ENCODE assay signal across 1 cellular context in the genomic region with DNA sequence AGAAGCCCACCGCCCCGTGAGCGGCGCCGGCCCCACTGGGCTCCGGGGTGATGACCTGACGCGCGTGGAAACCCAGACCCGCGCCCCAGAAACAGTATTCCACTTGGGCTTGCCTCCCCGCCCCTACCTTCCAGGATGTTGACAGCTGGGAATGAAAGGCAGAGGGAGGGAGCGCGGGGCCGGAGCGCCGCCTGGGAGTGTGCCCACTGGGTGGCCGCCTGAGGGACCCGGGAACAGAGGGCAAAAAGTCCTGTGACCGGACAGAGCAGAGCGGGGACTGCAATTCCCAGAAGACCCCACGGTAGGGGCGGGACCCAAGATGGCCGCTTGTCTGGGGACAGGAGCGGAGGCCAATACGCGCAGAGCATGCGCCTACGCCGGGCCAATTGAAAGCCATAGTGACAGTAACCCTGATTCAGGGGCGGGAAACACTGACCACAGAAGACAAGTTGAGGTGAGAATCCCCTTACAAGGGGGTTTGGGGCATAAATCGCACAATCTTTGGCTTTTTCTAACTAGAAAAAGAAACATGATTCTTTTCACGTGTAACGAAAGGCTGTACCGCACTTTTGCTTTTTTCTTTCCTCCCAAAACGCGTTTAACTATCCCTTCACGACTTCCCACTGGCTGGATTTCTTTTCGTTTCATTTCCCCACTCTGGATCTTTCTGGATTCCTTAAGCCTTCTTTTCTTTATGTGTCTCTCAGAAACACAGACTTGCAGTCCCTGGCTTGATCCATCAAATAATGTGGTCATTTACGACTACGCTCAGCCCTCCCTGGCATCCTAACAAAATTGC.
A peak's percentile ranks its signal among the peaks of the same experiment; 100 is the strongest.
TF ChIP-seq lines count a peak whose summit lies in the region.

Gene FHIT, minus strand, starts transcription at position 279 of the 799 bp plus-strand sequence.

TF ChIP-seq in HEK293, 187 proteins besides CTCF, POLR2A, EP300 and RAD21 (continued from another document):
- TF ChIP-seq, protein P1, sequence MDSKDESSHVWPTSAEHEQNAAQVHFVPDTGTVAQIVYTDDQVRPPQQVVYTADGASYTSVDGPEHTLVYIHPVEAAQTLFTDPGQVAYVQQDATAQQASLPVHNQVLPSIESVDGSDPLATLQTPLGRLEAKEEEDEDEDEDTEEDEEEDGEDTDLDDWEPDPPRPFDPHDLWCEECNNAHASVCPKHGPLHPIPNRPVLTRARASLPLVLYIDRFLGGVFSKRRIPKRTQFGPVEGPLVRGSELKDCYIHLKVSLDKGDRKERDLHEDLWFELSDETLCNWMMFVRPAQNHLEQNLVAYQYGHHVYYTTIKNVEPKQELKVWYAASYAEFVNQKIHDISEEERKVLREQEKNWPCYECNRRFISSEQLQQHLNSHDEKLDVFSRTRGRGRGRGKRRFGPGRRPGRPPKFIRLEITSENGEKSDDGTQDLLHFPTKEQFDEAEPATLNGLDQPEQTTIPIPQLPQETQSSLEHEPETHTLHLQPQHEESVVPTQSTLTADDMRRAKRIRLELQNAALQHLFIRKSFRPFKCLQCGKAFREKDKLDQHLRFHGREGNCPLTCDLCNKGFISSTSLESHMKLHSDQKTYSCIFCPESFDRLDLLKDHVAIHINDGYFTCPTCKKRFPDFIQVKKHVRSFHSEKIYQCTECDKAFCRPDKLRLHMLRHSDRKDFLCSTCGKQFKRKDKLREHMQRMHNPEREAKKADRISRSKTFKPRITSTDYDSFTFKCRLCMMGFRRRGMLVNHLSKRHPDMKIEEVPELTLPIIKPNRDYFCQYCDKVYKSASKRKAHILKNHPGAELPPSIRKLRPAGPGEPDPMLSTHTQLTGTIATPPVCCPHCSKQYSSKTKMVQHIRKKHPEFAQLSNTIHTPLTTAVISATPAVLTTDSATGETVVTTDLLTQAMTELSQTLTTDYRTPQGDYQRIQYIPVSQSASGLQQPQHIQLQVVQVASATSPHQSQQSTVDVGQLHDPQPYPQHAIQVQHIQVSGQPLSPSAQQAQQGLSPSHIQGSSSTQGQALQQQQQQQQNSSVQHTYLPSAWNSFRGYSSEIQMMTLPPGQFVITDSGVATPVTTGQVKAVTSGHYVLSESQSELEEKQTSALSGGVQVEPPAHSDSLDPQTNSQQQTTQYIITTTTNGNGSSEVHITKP (tag by site-specific recombination; IDR thresholded peaks at IDR 0.05): peak; percentile 86
